In genomic region chr7:140039071-140039470, GRCh38 we compare ENCODE assay signal across 18 cellular contexts. TPM values are rescaled to one million over a fixed set of nuclear protein-coding genes. Genes with fewer than 3 reads are reported as not detected.
DNase-seq lines count a peak whose midpoint lies in the region; ATAC-seq lines count a peak whose summit lies in the region.
"Had no signal": no experiment of that assay in that cellular context is flagged by ENCODE, and none has a peak within 500 bp of the region (broad histone marks: within the 10 kb centered on the region; RNA-seq: fewer than 3 reads in every experiment).

No MANE protein-coding gene starts in this region.

- no peaks in the 10 kb centered on the region for H3K27me3 Mint-ChIP-seq in activated naive CD8-positive, alpha-beta T cell
- H3K27me3 Mint-ChIP-seq in activated naive CD8-positive, alpha-beta T cell treated with anti-CD3 and anti-CD28 coated beads, Interleukin-2, amount 50 U/mL, for 24 hours, result no peaks in the 10 kb centered on the region
- H3K27me3 Mint-ChIP-seq in activated T-helper 17 cell treated with anti-CD3 and anti-CD28 coated beads, Interleukin-2, amount 50 U/mL, for 72 hours, result no peaks in the 10 kb centered on the region

- peak overlapping the region; percentile 24 for H3K27ac Mint-ChIP-seq in activated naive CD8-positive, alpha-beta T cell
- no peak overlapping the region for H3K27ac Mint-ChIP-seq in activated naive CD8-positive, alpha-beta T cell treated with anti-CD3 and anti-CD28 coated beads, Interleukin-2, amount 50 U/mL, for 24 hours
- H3K27ac Mint-ChIP-seq in activated T-helper 17 cell treated with anti-CD3 and anti-CD28 coated beads, Interleukin-2, amount 50 U/mL, for 72 hours, result peak overlapping the region; percentile 13
- H3K27ac Mint-ChIP-seq: CD8-positive, alpha-beta T cell had no signal

- no peak for ATAC-seq in activated naive CD8-positive, alpha-beta T cell treated with anti-CD3 and anti-CD28 coated beads, Interleukin-2, amount 50 U/mL, for 24 hours
- ATAC-seq in activated T-helper 17 cell treated with anti-CD3 and anti-CD28 coated beads, Interleukin-2, amount 50 U/mL, for 72 hours (replicated peaks), result no peak
- ATAC-seq: CD8-positive, alpha-beta T cell had no signal

- peaks cover 16% of the 10 kb centered on the region for H3K4me1 Mint-ChIP-seq in activated naive CD8-positive, alpha-beta T cell (ENCODE audit: low read depth)
- peaks cover 18% of the 10 kb centered on the region for H3K4me1 Mint-ChIP-seq in activated naive CD8-positive, alpha-beta T cell treated with anti-CD3 and anti-CD28 coated beads, Interleukin-2, amount 50 U/mL, for 24 hours
- peaks cover 12% of the 10 kb centered on the region for H3K4me1 Mint-ChIP-seq in activated T-helper 17 cell treated with anti-CD3 and anti-CD28 coated beads, Interleukin-2, amount 50 U/mL, for 72 hours

- peaks cover 24% of the 10 kb centered on the region for H3K36me3 Mint-ChIP-seq in activated naive CD8-positive, alpha-beta T cell
- H3K36me3 Mint-ChIP-seq in activated naive CD8-positive, alpha-beta T cell treated with anti-CD3 and anti-CD28 coated beads, Interleukin-2, amount 50 U/mL, for 24 hours (ENCODE audit: low read depth), result peaks cover 46% of the 10 kb centered on the region
- H3K36me3 Mint-ChIP-seq in activated T-helper 17 cell treated with anti-CD3 and anti-CD28 coated beads, Interleukin-2, amount 50 U/mL, for 72 hours (ENCODE audit: low read depth), result peaks cover 92% of the 10 kb centered on the region

- no peaks in the 10 kb centered on the region for H3K9me3 Mint-ChIP-seq in activated naive CD8-positive, alpha-beta T cell (ENCODE audit: low read depth)
- H3K9me3 Mint-ChIP-seq in activated naive CD8-positive, alpha-beta T cell treated with anti-CD3 and anti-CD28 coated beads, Interleukin-2, amount 50 U/mL, for 24 hours, result no peaks in the 10 kb centered on the region
- no peaks in the 10 kb centered on the region for H3K9me3 Mint-ChIP-seq in activated T-helper 17 cell treated with anti-CD3 and anti-CD28 coated beads, Interleukin-2, amount 50 U/mL, for 72 hours
- H3K9me3 Mint-ChIP-seq: CD8-positive, alpha-beta T cell had no signal

- no peak for DNase-seq in activated naive CD8-positive, alpha-beta T cell treated with anti-CD3 and anti-CD28 coated beads, Interleukin-2, amount 50 U/mL, for 24 hours
- DNase-seq in EH (ENCODE audit: low read depth) (peak; percentile 52), lung microvascular endothelial cell (ENCODE audit: low read depth in 2 of 2) (peak; percentile 33 to 82), cerebellar cortex (ENCODE audit: low spot score) (no peak), NCI-H1048 (lab: John Stamatoyannopoulos, UW) (no peak), NCI-H1436 treated with DMSO at 0.1 percent for 48 hours (lab: John Stamatoyannopoulos, UW) (no peak)
- DNase-seq: BE2C; CD8-positive, alpha-beta T cell; DMS 273 treated with DMSO at 0.1 percent for 48 hours; KBM-7; NCI-H1092 treated with DMSO at 0.1 percent for 48 hours; NCI-H1694 treated with DMSO at 0.1 percent for 48 hours; NCI-H345; NCI-H526 treated with DMSO at 0.1 percent for 48 hours; OCI-M1; RPMI8226 had no signal

- H3K4me3 Mint-ChIP-seq in activated naive CD8-positive, alpha-beta T cell, result no peak overlapping the region
- no peak overlapping the region for H3K4me3 Mint-ChIP-seq in activated naive CD8-positive, alpha-beta T cell treated with anti-CD3 and anti-CD28 coated beads, Interleukin-2, amount 50 U/mL, for 24 hours
- no peak overlapping the region for H3K4me3 Mint-ChIP-seq in activated T-helper 17 cell treated with anti-CD3 and anti-CD28 coated beads, Interleukin-2, amount 50 U/mL, for 72 hours
- H3K4me3 Mint-ChIP-seq: CD8-positive, alpha-beta T cell had no signal

RNA-seq across cellular contexts. Expression of gene PARP12, which starts 23.7 kb away (rescaled TPM):
- 10 to 100 TPM; 17.4 to 43.6 TPM for total RNA-seq in activated T-helper 17 cell treated with anti-CD3 and anti-CD28 coated beads, Interleukin-2, amount 50 U/mL, for 72 hours
- 55.4 and 63.3 TPM in 2 replicates for total RNA-seq in lung microvascular endothelial cell

Comparison
In these comparisons a context has a peak if more than half of its experiments do, and no peak if none do; other contexts are left out.
1. DNase-seq: peak in EH (single experiment) and lung microvascular endothelial cell (2 of 2); none in activated naive CD8-positive, alpha-beta T cell treated with anti-CD3 and anti-CD28 coated beads, Interleukin-2, amount 50 U/mL, for 24 hours (single experiment), cerebellar cortex (single experiment), NCI-H1048 (single experiment) and NCI-H1436 treated with DMSO at 0.1 percent for 48 hours (single experiment).